Comparison of ENCODE assay signal across 9 cellular contexts in the genomic region with DNA sequence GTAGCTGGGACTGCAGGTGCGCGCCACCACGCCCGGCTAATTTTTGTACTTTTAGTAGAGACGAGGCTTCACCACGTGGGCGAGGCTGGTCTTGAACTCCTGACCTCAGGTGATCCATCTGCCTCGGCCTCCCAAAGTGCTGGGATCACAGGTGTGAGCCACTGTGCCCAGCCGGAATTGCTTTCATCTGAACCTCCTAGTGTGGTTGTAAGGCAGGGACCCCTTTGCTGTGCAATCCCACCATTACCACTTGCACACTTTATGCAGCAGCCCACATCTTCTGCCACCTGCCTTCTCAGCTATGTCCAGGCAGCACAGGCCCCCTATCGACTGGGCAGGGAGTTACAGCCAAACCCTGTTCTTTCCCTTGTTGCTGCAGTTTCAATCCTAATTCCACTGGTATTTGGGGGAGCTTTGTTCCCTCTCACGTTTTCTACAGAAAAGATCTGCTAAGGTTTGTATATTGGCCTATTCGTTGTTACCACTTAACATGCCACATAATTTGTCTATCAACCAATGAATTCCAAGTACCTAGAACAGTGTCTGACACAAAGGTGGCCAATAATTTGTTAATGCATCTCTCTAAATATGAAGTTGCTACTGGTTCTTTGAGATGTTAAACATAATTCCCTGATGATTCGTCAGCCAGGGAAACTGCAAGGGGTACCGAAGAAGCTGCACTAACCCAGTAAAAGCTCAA. TPM values are rescaled to one million over a fixed set of nuclear protein-coding genes. Genes with fewer than 3 reads are reported as not detected.
A peak's percentile ranks its signal among the peaks of the same experiment; 100 is the strongest.
DNase-seq lines count a peak whose midpoint lies in the region; ATAC-seq and TF ChIP-seq lines count a peak whose summit lies in the region.
"Had no signal": no experiment of that assay in that cellular context is flagged by ENCODE, and none has a peak within 500 bp of the region (broad histone marks: within the 10 kb centered on the region; RNA-seq: fewer than 3 reads in every experiment).

No MANE protein-coding gene starts in this region.

- H3K27me3 Mint-ChIP-seq in activated T-cell treated with anti-CD3 and anti-CD28 coated beads, Interleukin-2, amount 50 U/mL, for 24 hours, result peaks cover 8% of the 10 kb centered on the region

- H3K27ac Mint-ChIP-seq in activated T-cell treated with anti-CD3 and anti-CD28 coated beads, Interleukin-2, amount 50 U/mL, for 24 hours, result peak overlapping the region; percentile 81

- H3K27me3 ChIP-seq in BJ (ENCODE audit: control insufficient read depth, insufficient read depth, low read length), result no peaks in the 10 kb centered on the region
- H3K27me3 ChIP-seq in OCI-LY1 (ENCODE audit: insufficient read depth, low read length), result no peaks in the 10 kb centered on the region
- no peaks in the 10 kb centered on the region for H3K27me3 ChIP-seq in hepatocyte
- no peaks in the 10 kb centered on the region for H3K27me3 ChIP-seq in tibial nerve

- H3K79me2 ChIP-seq in OCI-LY1 (ENCODE audit: insufficient read depth, low read length) (peaks cover 20% of the 10 kb centered on the region), hepatocyte (peaks cover 31% of the 10 kb centered on the region)

- CTCF ChIA-PET in BJ (lab: Yijun Ruan, JAX), result interaction anchor here (0.7 to 1.4 kb wide), 5 partner anchors 10 to 179 kb away, joined by 3 to 7 read pairs (median 3); no protein-coding TSS in a partner anchor

- peak overlapping the region; percentile 43 for H3K4me3 Mint-ChIP-seq in activated T-cell treated with anti-CD3 and anti-CD28 coated beads, Interleukin-2, amount 50 U/mL, for 24 hours

- peak; percentile 73 for ATAC-seq in GM19395 (IDR thresholded peaks at IDR 0.05; ENCODE audit: unreplicated experiment)

- peaks cover 28% of the 10 kb centered on the region for H3K4me1 Mint-ChIP-seq in activated T-cell treated with anti-CD3 and anti-CD28 coated beads, Interleukin-2, amount 50 U/mL, for 24 hours (ENCODE audit: low read depth)

- H3K9me3 Mint-ChIP-seq in activated T-cell treated with anti-CD3 and anti-CD28 coated beads, Interleukin-2, amount 50 U/mL, for 24 hours, result no peaks in the 10 kb centered on the region

- H3K36me3 ChIP-seq in BJ (ENCODE audit: control insufficient read depth, insufficient read depth, low read length) (peaks cover 2% of the 10 kb centered on the region; the same call in 1 of the 2 replicates), OCI-LY1 (ENCODE audit: insufficient read depth, low read length) (peaks cover 81% of the 10 kb centered on the region), hepatocyte (replicated peaks; ENCODE audit: insufficient read depth, low read depth) (no peaks in the 10 kb centered on the region), tibial nerve (peaks cover 0 to 58% (median 0%) of the 10 kb centered on the region in 3 donors)

- no peaks in the 10 kb centered on the region for H3F3A ChIP-seq in OCI-LY1 (ENCODE audit: insufficient read depth, low read length)

- peak; percentile 57 for TF ChIP-seq CTCF in BJ (IDR thresholded peaks at IDR 0.05; ENCODE audit: insufficient read depth, low read depth, low read length)
- TF ChIP-seq CTCF in OCI-LY1 (IDR thresholded peaks at IDR 0.05; ENCODE audit: low read length), result peak; percentile 60
- peak; percentile 6 for TF ChIP-seq CTCF in hepatocyte (IDR thresholded peaks at IDR 0.05; ENCODE audit: poor library complexity)
- peak in 4 of 5 experiments; percentile 10 to 21 (median 12) for TF ChIP-seq CTCF in tibial nerve (IDR thresholded peaks at IDR 0.05)

- no peak overlapping the region for H3K27ac ChIP-seq in OCI-LY1 (ENCODE audit: low read depth, low read length, poor library complexity, severe bottlenecking)
- no peak overlapping the region for H3K27ac ChIP-seq in hepatocyte
- H3K27ac ChIP-seq in tibial nerve, result no peak overlapping the region

- TF ChIP-seq POLR2A in tibial nerve (IDR thresholded peaks at IDR 0.05), result no peak

- no peak overlapping the region for H3K4me2 ChIP-seq in OCI-LY1 (ENCODE audit: low read length)
- H3K4me2 ChIP-seq in hepatocyte, result no peak overlapping the region

- WGBS in hepatocyte (ENCODE audit: low lambda C conversion rate, missing lambda C conversion rate), result 86% methylated on average over 14 of the region's 14 CpGs
- WGBS in tibial nerve, 2 donors, result 66 to 80% methylated on average over 6 to 14 of the region's 14 CpGs

- DNase-seq in BJ (ENCODE audit: low read depth), result no peak
- peak; percentile 68 for DNase-seq in activated T-cell treated with anti-CD3 and anti-CD28 coated beads, Interleukin-2, amount 50 U/mL, for 24 hours
- no peak for DNase-seq in hepatocyte (ENCODE audit: low spot score)
- no peak for DNase-seq in tibial nerve (ENCODE audit: low spot score in 2 of 2)
- no peak for DNase-seq in amygdala (lab: John Stamatoyannopoulos, UW)
- DNase-seq in anterior cingulate cortex (lab: John Stamatoyannopoulos, UW), result no peak

- H3K9me3 ChIP-seq in OCI-LY1 (ENCODE audit: low read length) (no peaks in the 10 kb centered on the region), hepatocyte (ENCODE audit: low read depth) (no peaks in the 10 kb centered on the region), tibial nerve (no peaks in the 10 kb centered on the region)

- H3K4me1 ChIP-seq in OCI-LY1 (ENCODE audit: insufficient read depth, low read length, severe bottlenecking), result peaks cover 25% of the 10 kb centered on the region
- H3K4me1 ChIP-seq in hepatocyte (ENCODE audit: insufficient read depth), result no peaks in the 10 kb centered on the region
- peaks cover 0 to 17% (median 3%) of the 10 kb centered on the region in 4 donors for H3K4me1 ChIP-seq in tibial nerve

- TF ChIP-seq EP300 in tibial nerve (IDR thresholded peaks at IDR 0.05), result no peak

- no peak overlapping the region for H3K4me3 ChIP-seq in BJ (ENCODE audit: low read depth, low read length)
- H3K4me3 ChIP-seq in OCI-LY1 (ENCODE audit: low read depth, low read length, poor library complexity, severe bottlenecking), result no peak overlapping the region
- no peak overlapping the region for H3K4me3 ChIP-seq in hepatocyte
- no peak overlapping the region for H3K4me3 ChIP-seq in tibial nerve

- H3K9me2 ChIP-seq in OCI-LY1 (ENCODE audit: low read depth, low read length) (no peaks in the 10 kb centered on the region), hepatocyte (replicated peaks; ENCODE audit: insufficient read depth) (no peaks in the 10 kb centered on the region)

- H3K9ac ChIP-seq in OCI-LY1 (ENCODE audit: low read length), result no peak overlapping the region

- no peaks in the 10 kb centered on the region for H4K20me1 ChIP-seq in OCI-LY1 (ENCODE audit: insufficient read depth, low read length)
- H4K20me1 ChIP-seq in hepatocyte (ENCODE audit: insufficient read depth, poor library complexity, severe bottlenecking), result peaks cover 36% of the 10 kb centered on the region

- H3K36me3 Mint-ChIP-seq in activated T-cell treated with anti-CD3 and anti-CD28 coated beads, Interleukin-2, amount 50 U/mL, for 24 hours (ENCODE audit: low read depth), result peaks cover 80% of the 10 kb centered on the region

- H2AFZ ChIP-seq in OCI-LY1 (ENCODE audit: low read length) (no peak overlapping the region), hepatocyte (no peak overlapping the region)

- POLR2A ChIA-PET in BJ (lab: Charles Lee), result no interaction called here

RNA-seq across cellular contexts. Expression of gene RPL39, which starts 6.5 kb away (rescaled TPM):
- polyA plus RNA-seq in BJ (2011; rRNA removed), result 935 and 2,139 TPM in 2 replicates
- polyA minus RNA-seq in BJ (2011; rRNA and poly(A)+ RNA removed), result 94.1 and 101 TPM in 2 replicates
- 6,564 and 8,635 TPM in 2 replicates for total RNA-seq in hepatocyte
- polyA plus RNA-seq in hepatocyte, result 647 and 687 TPM in 2 replicates
- total RNA-seq in tibial nerve, result 1,000 to 10,000 TPM; 2,139 to 3,555 (median 3,085) TPM

RNA-seq across cellular contexts. Expression of gene SOWAHD, which starts 26.5 kb away (rescaled TPM):
- 0.39 and 0.60 TPM in 2 replicates for polyA plus RNA-seq in BJ (2011; rRNA removed)
- 0.26 TPM in 1 of 2 replicates, not detected in the other for polyA minus RNA-seq in BJ (2011; rRNA and poly(A)+ RNA removed)
- total RNA-seq in hepatocyte, result 0.24 and 1.00 TPM in 2 replicates
- polyA plus RNA-seq in hepatocyte, result 1.3 and 2.0 TPM in 2 replicates
- total RNA-seq in tibial nerve, result 1 to 10 TPM in 1 of 4 donors, not detected in 3; 1.1 TPM
- polyA plus RNA-seq: neural cell had no signal

Comparison
In these comparisons a context has a peak if more than half of its experiments do, and no peak if none do; other contexts are left out.
1. CTCF ChIP-seq: peak in every context shown above with its lines; median percentile 60 in OCI-LY1; 57 in BJ; 12 in tibial nerve; 6 in hepatocyte.